ENCODE assay signal across 1 cellular context in genomic region chr9:37507586-37508134, GRCh38.
TF ChIP-seq lines count a peak whose summit lies in the region.

No MANE protein-coding gene starts in this region.

TF ChIP-seq in IMR-90, 13 proteins besides CTCF, POLR2A, EP300 and RAD21 (continued from another document):
- no peak for TF ChIP-seq NFE2L2 (IDR thresholded peaks at IDR 0.05; ENCODE audit: low read depth, low read length)
- no peak for TF ChIP-seq CHD1 (IDR thresholded peaks at IDR 0.05; ENCODE audit: low read depth, low read length)
- TF ChIP-seq RFX5 (IDR thresholded peaks at IDR 0.05; ENCODE audit: low read depth, low read length), result no peak
- TF ChIP-seq RCOR1 (IDR thresholded peaks at IDR 0.05; ENCODE audit: insufficient replicate concordance, low read length), result no peak
- TF ChIP-seq CEBPB (IDR thresholded peaks at IDR 0.05; ENCODE audit: low read depth, low read length), result no peak
- no peak for TF ChIP-seq FOS (IDR thresholded peaks at IDR 0.05; ENCODE audit: low read depth, low read length)
- TF ChIP-seq MAFK (IDR thresholded peaks at IDR 0.05; ENCODE audit: low read depth, low read length), result no peak
- TF ChIP-seq MXI1 (IDR thresholded peaks at IDR 0.05; ENCODE audit: borderline replicate concordance, low read depth, low read length), result no peak
- TF ChIP-seq BHLHE40 (IDR thresholded peaks at IDR 0.05; ENCODE audit: low read depth, low read length), result no peak
- TF ChIP-seq ELK1 (IDR thresholded peaks at IDR 0.05; ENCODE audit: borderline replicate concordance, low read depth, low read length), result no peak
- no peak for TF ChIP-seq SMC3 (IDR thresholded peaks at IDR 0.05; ENCODE audit: low read depth, low read length)
